In the genomic region with DNA sequence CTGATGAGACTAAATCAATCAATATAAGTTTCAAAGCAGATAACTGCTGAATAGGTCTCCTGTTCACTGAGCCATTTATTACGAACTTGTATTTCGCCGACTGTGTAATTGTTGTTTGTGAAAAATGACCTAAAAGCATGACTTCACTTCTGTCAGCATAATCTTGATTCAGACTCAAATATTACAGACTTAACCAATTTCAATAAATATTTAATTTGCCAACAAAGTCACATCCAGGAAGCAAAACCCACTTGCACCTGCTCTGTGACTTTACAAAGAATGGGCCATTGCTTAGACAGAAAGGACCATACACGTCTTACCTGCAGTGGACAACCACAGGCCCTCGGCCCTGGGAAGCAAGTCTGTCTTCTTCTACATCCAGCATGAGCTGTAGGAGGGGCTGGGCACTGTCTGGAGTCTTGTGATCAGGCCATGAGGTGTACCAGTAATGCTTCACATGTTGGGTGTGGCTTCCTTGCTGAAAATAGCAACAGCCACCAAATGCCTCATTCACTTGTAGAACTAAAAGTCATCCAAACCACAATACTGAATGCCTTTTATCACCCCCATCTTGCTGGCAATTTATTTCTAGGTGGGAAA, we compare ENCODE assay signal across 8 cellular contexts. TPM values are rescaled to one million over a fixed set of nuclear protein-coding genes. Genes with fewer than 3 reads are reported as not detected.
DNase-seq lines count a peak whose midpoint lies in the region; ATAC-seq and TF ChIP-seq lines count a peak whose summit lies in the region.

No MANE protein-coding gene starts in this region.

- CTCF ChIA-PET in A673 (lab: Charles Lee), result no interaction called here

- POLR2A ChIA-PET in A673 (lab: Charles Lee; ENCODE audit: low non-redundant PET), result no interaction called here

- ATAC-seq in omental fat pad (ENCODE audit: low FRiP score) (peak; percentile 62), GM18517 (IDR thresholded peaks at IDR 0.05; ENCODE audit: unreplicated experiment) (no peak)

- no peak overlapping the region for H3K27ac ChIP-seq in A673 (ENCODE audit: low read depth, low read length, poor library complexity, severe bottlenecking)

- intact Hi-C loops in A673 (cut with micrococcal nuclease; ENCODE audit: unreplicated experiment), result no loop called here

- no peaks in the 10 kb centered on the region for H3K9me3 ChIP-seq in A673 (ENCODE audit: low read depth, low read length, poor library complexity, severe bottlenecking)

- no peak for TF ChIP-seq CTCF in GM12865 (IDR thresholded peaks at IDR 0.05; ENCODE audit: insufficient read depth, low read depth, low read length, missing control alignments)
- TF ChIP-seq CTCF in epithelial cell of esophagus (IDR thresholded peaks at IDR 0.05; ENCODE audit: insufficient read depth, low read depth, low read length, missing control alignments), result no peak
- TF ChIP-seq CTCF in omental fat pad (IDR thresholded peaks at IDR 0.05), result no peak
- no peak for TF ChIP-seq CTCF in A673 (conservative IDR thresholded peaks at IDR 0.05; ENCODE audit: low read depth, low read length)

- no TSS peak for BruUV-seq in A673 (replicated peaks; lab: Mats Ljungman, UMichigan)

- H3K27me3 ChIP-seq in A673 (replicated peaks; ENCODE audit: insufficient read depth, low read depth, low read length, poor library complexity), result no peaks in the 10 kb centered on the region

- DNase-seq in GM12865 (ENCODE audit: low read depth) (peak; percentile 4), OCI-M1 (lab: John Stamatoyannopoulos, UW) (peak; percentile 93), epithelial cell of esophagus (ENCODE audit: low read depth) (peak; percentile 83), omental fat pad (ENCODE audit: low spot score) (no peak), NCI-H446 treated with DMSO at 0.1 percent for 48 hours (lab: John Stamatoyannopoulos, UW) (no peak), A673 (ENCODE audit: low spot score) (no peak), NCI-H1048 (lab: John Stamatoyannopoulos, UW) (no peak)

- no peaks in the 10 kb centered on the region for H3K4me1 ChIP-seq in A673 (ENCODE audit: insufficient read depth, low read length, poor library complexity, severe bottlenecking)

- H3K4me3 ChIP-seq in GM12865 (ENCODE audit: low read depth, low read length) (no peak overlapping the region), epithelial cell of esophagus (ENCODE audit: low read length) (no peak overlapping the region), A673 (ENCODE audit: low read depth, low read length, poor library complexity, severe bottlenecking) (no peak overlapping the region)

- no peaks in the 10 kb centered on the region for H3K36me3 ChIP-seq in A673 (ENCODE audit: insufficient read depth, low read length, poor library complexity, severe bottlenecking)

RNA-seq across cellular contexts. Expression of gene PTPRB, which starts 23.5 kb away (rescaled TPM):
- 100 to 1,000 TPM in 1 of 4 donors, 10 to 100 TPM in 3; 14.8 to 165 (median 55.6) TPM for total RNA-seq in omental fat pad
- total RNA-seq in A673 (2021), result not detected in 2 replicates

Comparison
In these comparisons a context has a peak if more than half of its experiments do, and no peak if none do; other contexts are left out.
1. DNase-seq: peak in GM12865 (single experiment), OCI-M1 (single experiment) and epithelial cell of esophagus (single experiment); none in omental fat pad (single experiment), NCI-H446 treated with DMSO at 0.1 percent for 48 hours (single experiment), A673 (single experiment) and NCI-H1048 (single experiment).
2. RNA of gene PTPRB, which starts 23.5 kb away (total RNA-seq): 14.8 to 165 TPM in omental fat pad; not detected in A673; every median in the first group is over 10 times any median in the second.